Comparison of ENCODE assay signal across 28 cellular contexts in genomic region chr6:148306287-148306686, GRCh38. TPM values are rescaled to one million over a fixed set of nuclear protein-coding genes. Genes with fewer than 3 reads are reported as not detected.
DNase-seq lines count a peak whose midpoint lies in the region; ATAC-seq, FAIRE-seq and TF ChIP-seq lines count a peak whose summit lies in the region.
"Had no signal": no experiment of that assay in that cellular context is flagged by ENCODE, and none has a peak within 500 bp of the region (broad histone marks: within the 10 kb centered on the region; RNA-seq: fewer than 3 reads in every experiment).

No MANE protein-coding gene starts in this region.

- H3K4me3 ChIP-seq in AG04450 (ENCODE audit: low read depth, low read length) (no peak overlapping the region), H1 (ENCODE audit: extremely low read depth in 1 of 4, insufficient read depth in 2 of 4, low read depth in 3 of 4, low read length in 4 of 4) (no peak overlapping the region), neural progenitor cell (no peak overlapping the region)
- H3K4me3 ChIP-seq: A549, body of pancreas, Peyer's patch, sigmoid colon had no signal

- no peak overlapping the region for H2BK120ac ChIP-seq in H1 (replicated peaks; ENCODE audit: low read depth, low read length)

- peaks cover 0 to 2% (median 0%) of the 10 kb centered on the region in 4 experiments; a peak in 1 of 7 replicates for H3K4me1 ChIP-seq in H1 (replicated peaks in 1 of 4; ENCODE audit: control insufficient read depth in 3 of 4, insufficient read depth in 4 of 4, low read length in 3 of 4)
- peaks cover 3% of the 10 kb centered on the region for H3K4me1 ChIP-seq in neural progenitor cell
- H3K4me1 ChIP-seq: A549, body of pancreas, parathyroid adenoma, Peyer's patch, sigmoid colon had no signal

- POLR2A ChIA-PET in AG04450 (lab: Yijun Ruan, JAX), result interaction anchor here (0.6 to 1.3 kb wide), 3 partner anchors 20 to 156 kb away, joined by 3 to 4 read pairs (median 4); no protein-coding TSS in a partner anchor
- POLR2A ChIA-PET in H1 (lab: Charles Lee; ENCODE audit: partially characterized antibody), result no interaction called here

- peak overlapping the region; percentile 40; the same call in 1 of the 2 replicates for H2BK15ac ChIP-seq in H1 (ENCODE audit: low read length)

- H4K5ac ChIP-seq in H1 (ENCODE audit: insufficient read length, low read depth, low read length), result no peak overlapping the region

- no peaks in the 10 kb centered on the region for H3K9me3 ChIP-seq in AG04450 (ENCODE audit: control insufficient read depth, insufficient read depth, low read length)
- H3K9me3 ChIP-seq in H1 (ENCODE audit: insufficient read depth in 2 of 2, low read depth in 1 of 2, low read length in 1 of 2), result no peaks in the 10 kb centered on the region
- no peaks in the 10 kb centered on the region for H3K9me3 ChIP-seq in neural progenitor cell (ENCODE audit: low read depth)
- H3K9me3 ChIP-seq: A549, body of pancreas, Peyer's patch, sigmoid colon had no signal

- no peaks in the 10 kb centered on the region for H4K20me1 ChIP-seq in H1 (replicated peaks in 1 of 2; ENCODE audit: control insufficient read depth in 1 of 2, insufficient read depth in 2 of 2, low read length in 2 of 2)
- H4K20me1 ChIP-seq in neural progenitor cell (ENCODE audit: low read depth), result no peaks in the 10 kb centered on the region

- CTCF ChIA-PET in AG04450 (lab: Charles Lee), result no interaction called here
- CTCF ChIA-PET in H1 (lab: Charles Lee; ENCODE audit: partially characterized antibody), result interaction anchor here (0.9 kb wide), 1 partner anchor 44 kb away, joined by 3 read pairs; no protein-coding TSS in a partner anchor

- no peak overlapping the region for H2BK12ac ChIP-seq in H1 (ENCODE audit: low read depth, low read length)

- H3K18ac ChIP-seq in H1 (ENCODE audit: extremely low read depth, low read length), result peak overlapping the region; percentile 85; the same call in 1 of the 2 replicates

- H4K8ac ChIP-seq in H1 (ENCODE audit: extremely low read depth, insufficient read depth, low read length), result no peak overlapping the region

- TF ChIP-seq EP300 in H1 (IDR thresholded peaks at IDR 0.05; ENCODE audit: borderline replicate concordance in 1 of 2, low read depth in 2 of 2, low read length in 2 of 2), result no peak

- DNase-seq in AG04450 (ENCODE audit: low read depth, low spot score) (no peak), LHCN-M2 (ENCODE audit: low read depth) (peak; percentile 35), H1 (ENCODE audit: low read depth in 1 of 2, low spot score in 2 of 2) (no peak), neural progenitor cell (ENCODE audit: low spot score) (no peak), middle frontal gyrus (ENCODE audit: extremely low spot score, low spot score) (no peak), nucleus accumbens (lab: John Stamatoyannopoulos, UW) (no peak), occipital lobe (lab: John Stamatoyannopoulos, UW) (no peak)
- DNase-seq: activated CD8-positive, alpha-beta T cell treated with anti-CD3 and anti-CD28 coated beads, Interleukin-2, amount 10 ng/mL, durations not matched to agents 7 days and 5 days; activated naive CD8-positive, alpha-beta T cell treated with anti-CD3 and anti-CD28 coated beads for 36 hours; activated T-cell treated with anti-CD3 and anti-CD28 coated beads, Interleukin-2, amount 50 U/mL, for 72 hours; body of pancreas; C1 segment of cervical spinal cord; DMS153; endodermal cell; GDM1; immature natural killer cell; left ventricle myocardium superior; NCI-H1436 treated with DMSO at 0.1 percent for 48 hours; NCI-H774; Peyer's patch; sigmoid colon; T1000 had no signal

- H2BK20ac ChIP-seq in H1 (ENCODE audit: low read length), result no peak overlapping the region

- no peak overlapping the region for H4K91ac ChIP-seq in H1 (replicated peaks; ENCODE audit: insufficient read length, low read length)

- H2AK5ac ChIP-seq in H1 (ENCODE audit: low read depth, low read length), result no peak overlapping the region

- no peak overlapping the region for H3K23ac ChIP-seq in H1 (ENCODE audit: insufficient read length)

- H3F3A ChIP-seq in neural progenitor cell (ENCODE audit: low read depth), result peaks cover 4% of the 10 kb centered on the region

- TF ChIP-seq CTCF in AG04450 (IDR thresholded peaks at IDR 0.05; ENCODE audit: low read depth, low read length) (no peak), H1 (IDR thresholded peaks at IDR 0.05; ENCODE audit: control extremely low read depth in 1 of 3, insufficient read depth in 1 of 3, low read depth in 1 of 3, low read length in 3 of 3) (no peak), neural progenitor cell (IDR thresholded peaks at IDR 0.05) (no peak)

- H3K56ac ChIP-seq in H1 (replicated peaks; ENCODE audit: insufficient read length, low read depth, low read length), result no peak overlapping the region

- no peaks in the 10 kb centered on the region for H3K27me3 Mint-ChIP-seq in neural progenitor cell (ENCODE audit: insufficient read depth, low read depth)
- H3K27me3 Mint-ChIP-seq: stimulated activated naive CD8-positive, alpha-beta T cell treated with anti-CD3 and anti-CD28 coated beads, Interleukin-15, Interleukin-2, amounts not matched to agents 100 ng/mL and 50 ng/mL, for 24 hours had no signal

- H3K4me1 Mint-ChIP-seq in neural progenitor cell, result peaks cover 19% of the 10 kb centered on the region
- H3K4me1 Mint-ChIP-seq: activated naive CD8-positive, alpha-beta T cell treated with anti-CD3 and anti-CD28 coated beads for 36 hours; immature natural killer cell had no signal

- no peak overlapping the region for H3K14ac ChIP-seq in H1 (ENCODE audit: insufficient read length)

- H3K4me2 ChIP-seq in H1 (ENCODE audit: insufficient read depth in 1 of 2, low read depth in 2 of 2, low read length in 2 of 2) (no peak overlapping the region), neural progenitor cell (no peak overlapping the region)
- H3K4me2 ChIP-seq: A549 had no signal

- H3K4ac ChIP-seq in H1 (replicated peaks; ENCODE audit: insufficient read length, low read depth, low read length), result no peak overlapping the region

- H3K36me3 ChIP-seq in H1 (ENCODE audit: control insufficient read depth in 2 of 4, insufficient read depth in 4 of 4, low read length in 3 of 4) (no peaks in the 10 kb centered on the region), neural progenitor cell (no peaks in the 10 kb centered on the region)
- H3K36me3 ChIP-seq: Peyer's patch, sigmoid colon had no signal

- no peak overlapping the region for H2BK5ac ChIP-seq in H1 (ENCODE audit: low read depth, low read length)

- H3K9me3 Mint-ChIP-seq in neural progenitor cell, result no peaks in the 10 kb centered on the region
- H3K9me3 Mint-ChIP-seq: activated naive CD8-positive, alpha-beta T cell treated with anti-CD3 and anti-CD28 coated beads for 36 hours; activated T-cell treated with anti-CD3 and anti-CD28 coated beads, Interleukin-2, amount 50 U/mL, for 72 hours; endodermal cell; stimulated activated naive CD8-positive, alpha-beta T cell treated with anti-CD3 and anti-CD28 coated beads, Interleukin-15, Interleukin-2, amounts not matched to agents 100 ng/mL and 50 ng/mL, for 24 hours had no signal

- H3K79me2 ChIP-seq in H1 (ENCODE audit: control insufficient read depth in 1 of 2, insufficient read depth in 2 of 2, low read length in 2 of 2) (no peaks in the 10 kb centered on the region), neural progenitor cell (ENCODE audit: low read depth) (no peaks in the 10 kb centered on the region)
- H3K79me2 ChIP-seq: parathyroid adenoma had no signal

- TF ChIP-seq POLR2A in H1 (IDR thresholded peaks at IDR 0.05; ENCODE audit: control extremely low read depth in 1 of 2, low read depth in 2 of 2, low read length in 2 of 2), result no peak

- no peak for FAIRE-seq in H1 (lab: Jason Lieb, UNC)
- FAIRE-seq: A549, colon had no signal

- TF ChIP-seq RAD21 in H1 (IDR thresholded peaks at IDR 0.05 in 1 of 2, conservative IDR thresholded peaks at IDR 0.05 in 1 of 2; ENCODE audit: low read depth in 2 of 2, low read length in 2 of 2), result no peak

- no peak overlapping the region for H3K4me3 Mint-ChIP-seq in neural progenitor cell
- H3K4me3 Mint-ChIP-seq: activated CD8-positive, alpha-beta T cell treated with anti-CD3 and anti-CD28 coated beads, Interleukin-2, amount 10 ng/mL, durations not matched to agents 7 days and 5 days; activated naive CD8-positive, alpha-beta T cell treated with anti-CD3 and anti-CD28 coated beads for 36 hours; activated T-cell treated with anti-CD3 and anti-CD28 coated beads, Interleukin-2, amount 50 U/mL, for 72 hours; endodermal cell; immature natural killer cell; stimulated activated naive CD8-positive, alpha-beta T cell treated with anti-CD3 and anti-CD28 coated beads, Interleukin-15, Interleukin-2, amounts not matched to agents 100 ng/mL and 50 ng/mL, for 24 hours had no signal

- H3K36me3 Mint-ChIP-seq in neural progenitor cell, result no peaks in the 10 kb centered on the region
- H3K36me3 Mint-ChIP-seq: activated naive CD8-positive, alpha-beta T cell treated with anti-CD3 and anti-CD28 coated beads for 36 hours; immature natural killer cell had no signal

- WGBS in H1 (ENCODE audit: extremely low coverage in 1 of 2, insufficient coverage in 1 of 2, insufficient read length in 1 of 2, insufficient replicate concordance in 2 of 2, low coverage in 1 of 2, low lambda C conversion rate in 2 of 2, missing lambda C conversion rate in 1 of 2), 2 experiments, result 87% methylated on average over 2 of the region's 2 CpGs; no CpG with 5 or more reads in 1 of the 2 experiments

- H3K27ac ChIP-seq in AG04450 (ENCODE audit: low read depth, low read length) (peak overlapping the region; percentile 83), H1 (ENCODE audit: low read depth, low read length) (no peak overlapping the region), neural progenitor cell (no peak overlapping the region)
- H3K27ac ChIP-seq: A549, body of pancreas, parathyroid adenoma, Peyer's patch, sigmoid colon had no signal

- H3K79me1 ChIP-seq in H1 (ENCODE audit: low read depth, low read length), result no peaks in the 10 kb centered on the region

- peak overlapping the region; percentile 81 for H3K27ac Mint-ChIP-seq in neural progenitor cell
- H3K27ac Mint-ChIP-seq: activated CD8-positive, alpha-beta T cell treated with anti-CD3 and anti-CD28 coated beads, Interleukin-2, amount 10 ng/mL, durations not matched to agents 7 days and 5 days; activated naive CD8-positive, alpha-beta T cell treated with anti-CD3 and anti-CD28 coated beads for 36 hours; activated T-cell treated with anti-CD3 and anti-CD28 coated beads, Interleukin-2, amount 50 U/mL, for 72 hours; endodermal cell; immature natural killer cell; stimulated activated naive CD8-positive, alpha-beta T cell treated with anti-CD3 and anti-CD28 coated beads, Interleukin-15, Interleukin-2, amounts not matched to agents 100 ng/mL and 50 ng/mL, for 24 hours had no signal

- H3K23me2 ChIP-seq in H1 (ENCODE audit: low read depth, low read length), result no peaks in the 10 kb centered on the region

- H3K9ac ChIP-seq in H1 (replicated peaks in 1 of 4; ENCODE audit: extremely low read depth in 1 of 4, low read depth in 3 of 4, low read length in 3 of 4), result no peak overlapping the region
- no peak overlapping the region for H3K9ac ChIP-seq in neural progenitor cell
- H3K9ac ChIP-seq: parathyroid adenoma had no signal

- H3K27me3 ChIP-seq in AG04450 (ENCODE audit: control insufficient read depth, insufficient read depth, low read length) (no peaks in the 10 kb centered on the region), H1 (replicated peaks in 1 of 4; ENCODE audit: control insufficient read depth in 3 of 4, extremely low read depth in 1 of 4, insufficient read depth in 3 of 4, low read length in 3 of 4) (no peaks in the 10 kb centered on the region), neural progenitor cell (no peaks in the 10 kb centered on the region)
- H3K27me3 ChIP-seq: body of pancreas, Peyer's patch, sigmoid colon had no signal

- H2AFZ ChIP-seq in H1 (ENCODE audit: low read length) (peak overlapping the region; percentile 13; the same call in 1 of the 2 replicates), neural progenitor cell (replicated peaks) (peak overlapping the region; percentile 68)
- H2AFZ ChIP-seq: parathyroid adenoma had no signal

- ATAC-seq in GM19455 (IDR thresholded peaks at IDR 0.05; ENCODE audit: unreplicated experiment), result no peak
- ATAC-seq: activated CD4-positive, CD25-positive, alpha-beta regulatory T cell treated with anti-CD3 and anti-CD28 coated beads, Interleukin-2, amount 50 U/mL, for 24 hours; activated CD8-positive, alpha-beta T cell treated with anti-CD3 and anti-CD28 coated beads, Interleukin-2, amount 10 ng/mL, durations not matched to agents 7 days and 5 days; activated T-cell treated with anti-CD3 and anti-CD28 coated beads, Interleukin-2, amount 50 U/mL, for 72 hours; body of pancreas; left ventricle myocardium superior had no signal

RNA-seq across cellular contexts. Expression of gene SASH1, which starts 36.4 kb away (rescaled TPM):
- polyA plus RNA-seq in AG04450 (2011; rRNA removed) (26.6 and 27.0 TPM in 2 replicates), H1 (2011; rRNA removed) (6.0 and 6.9 TPM in 2 replicates)
- polyA minus RNA-seq in AG04450 (2011; rRNA and poly(A)+ RNA removed), result 65.3 and 69.5 TPM in 2 replicates
- total RNA-seq in LHCN-M2 (2014; rRNA removed) (23.1 and 29.8 TPM in 2 replicates), neural progenitor cell (ENCODE audit: low replicate concordance) (10.2 and 11.8 TPM in 2 replicates), occipital lobe (25.4 TPM)
- 6.9 TPM for polyA plus RNA-seq in LHCN-M2 (2012)
- 18.0 and 20.2 TPM in 2 replicates for total RNA-seq in H1 (2021; fragmentation: NEBNext Ultra II Directional; extraction: Animal tissue kit (Norgen Biotek cat#: 25700))
- polyA plus RNA-seq in H1 (2011; cell fraction: cytosol; rRNA removed), result 8.0 TPM
- polyA plus RNA-seq in H1 (2011; cell fraction: nucleus; rRNA removed), result 11.8 TPM
- polyA plus RNA-seq in H1 (2012, experiment 1 of 2), result 8.9 to 9.5 TPM (median 9.4 TPM) in 4 replicates
- 1.0 TPM for polyA plus RNA-seq in H1 (2012, experiment 2 of 2)
- 7.6 TPM for polyA plus RNA-seq in H1 (2013, experiment 1 of 2)
- polyA plus RNA-seq in H1 (2013, experiment 2 of 2), result 6.6 TPM
- 14.6 and 19.3 TPM in 2 replicates for polyA minus RNA-seq in H1 (2011; rRNA and poly(A)+ RNA removed)
- 16.5 TPM for polyA minus RNA-seq in H1 (2011; cell fraction: cytosol; rRNA and poly(A)+ RNA removed)
- 37.0 TPM for polyA minus RNA-seq in H1 (2011; cell fraction: nucleus; rRNA and poly(A)+ RNA removed)
- total RNA-seq: activated CD8-positive, alpha-beta T cell treated with anti-CD3 and anti-CD28 coated beads, Interleukin-2, amount 10 ng/mL, durations not matched to agents 7 days and 5 days had no signal
- polyA plus RNA-seq: immature natural killer cell had no signal
